In the genomic region with DNA sequence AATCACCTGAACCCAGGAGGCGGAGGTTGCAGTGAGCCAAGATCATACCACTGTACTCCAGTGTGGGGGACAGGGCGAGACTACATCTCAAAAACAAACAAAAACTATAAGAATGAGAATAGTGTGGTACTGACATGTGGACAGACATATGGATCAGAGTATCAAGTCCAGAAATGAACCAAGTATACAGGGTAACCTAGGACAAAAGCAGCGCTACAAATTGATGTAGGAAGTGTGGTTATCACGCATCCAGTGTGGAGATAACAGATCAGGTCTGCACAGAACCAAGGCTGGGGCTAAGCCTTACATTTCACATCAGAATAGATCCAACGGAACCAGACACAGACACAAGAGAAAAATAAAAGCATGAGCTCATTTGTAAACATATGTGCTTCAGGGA, we compare ENCODE assay signal across 1 cellular context.
TF ChIP-seq lines count a peak whose summit lies in the region.

No MANE protein-coding gene starts in this region.

TF ChIP-seq in K562, 482 proteins besides CTCF, POLR2A, EP300 and RAD21:
- TF ChIP-seq ZNF324 (CRISPR knock-in tag; IDR thresholded peaks at IDR 0.05) (no peak), TBP (optimal IDR thresholded peaks at IDR 0.05; ENCODE audit: low read depth, low read length) (no peak), NFXL1 (CRISPR knock-in tag; IDR thresholded peaks at IDR 0.05) (no peak)
- TF ChIP-seq, protein P1, sequence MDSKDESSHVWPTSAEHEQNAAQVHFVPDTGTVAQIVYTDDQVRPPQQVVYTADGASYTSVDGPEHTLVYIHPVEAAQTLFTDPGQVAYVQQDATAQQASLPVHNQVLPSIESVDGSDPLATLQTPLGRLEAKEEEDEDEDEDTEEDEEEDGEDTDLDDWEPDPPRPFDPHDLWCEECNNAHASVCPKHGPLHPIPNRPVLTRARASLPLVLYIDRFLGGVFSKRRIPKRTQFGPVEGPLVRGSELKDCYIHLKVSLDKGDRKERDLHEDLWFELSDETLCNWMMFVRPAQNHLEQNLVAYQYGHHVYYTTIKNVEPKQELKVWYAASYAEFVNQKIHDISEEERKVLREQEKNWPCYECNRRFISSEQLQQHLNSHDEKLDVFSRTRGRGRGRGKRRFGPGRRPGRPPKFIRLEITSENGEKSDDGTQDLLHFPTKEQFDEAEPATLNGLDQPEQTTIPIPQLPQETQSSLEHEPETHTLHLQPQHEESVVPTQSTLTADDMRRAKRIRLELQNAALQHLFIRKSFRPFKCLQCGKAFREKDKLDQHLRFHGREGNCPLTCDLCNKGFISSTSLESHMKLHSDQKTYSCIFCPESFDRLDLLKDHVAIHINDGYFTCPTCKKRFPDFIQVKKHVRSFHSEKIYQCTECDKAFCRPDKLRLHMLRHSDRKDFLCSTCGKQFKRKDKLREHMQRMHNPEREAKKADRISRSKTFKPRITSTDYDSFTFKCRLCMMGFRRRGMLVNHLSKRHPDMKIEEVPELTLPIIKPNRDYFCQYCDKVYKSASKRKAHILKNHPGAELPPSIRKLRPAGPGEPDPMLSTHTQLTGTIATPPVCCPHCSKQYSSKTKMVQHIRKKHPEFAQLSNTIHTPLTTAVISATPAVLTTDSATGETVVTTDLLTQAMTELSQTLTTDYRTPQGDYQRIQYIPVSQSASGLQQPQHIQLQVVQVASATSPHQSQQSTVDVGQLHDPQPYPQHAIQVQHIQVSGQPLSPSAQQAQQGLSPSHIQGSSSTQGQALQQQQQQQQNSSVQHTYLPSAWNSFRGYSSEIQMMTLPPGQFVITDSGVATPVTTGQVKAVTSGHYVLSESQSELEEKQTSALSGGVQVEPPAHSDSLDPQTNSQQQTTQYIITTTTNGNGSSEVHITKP (IDR thresholded peaks at IDR 0.05; ENCODE audit: partially characterized antibody) = peak; percentile 26
